19 cellular contexts compared by ENCODE assay signal in the genomic region with DNA sequence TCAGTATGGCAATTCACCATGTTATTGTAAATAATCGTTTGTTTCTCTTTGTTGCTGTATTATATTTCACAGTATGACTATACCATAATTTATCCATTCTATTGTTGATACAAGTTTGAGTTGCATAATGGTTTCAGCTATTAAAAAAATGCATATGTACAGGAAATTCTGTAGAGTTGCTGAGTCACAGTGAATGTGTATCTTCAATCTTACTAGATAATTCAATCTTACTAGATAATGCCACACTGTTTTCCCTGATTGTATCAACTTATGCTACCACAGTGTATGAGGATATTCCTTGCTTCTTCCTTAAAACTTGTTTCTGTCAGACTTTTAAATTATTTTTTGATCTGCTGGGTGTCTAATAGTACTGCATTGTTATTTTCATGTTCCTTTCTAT. TPM values are rescaled to one million over a fixed set of nuclear protein-coding genes. Genes with fewer than 3 reads are reported as not detected.
DNase-seq lines count a peak whose midpoint lies in the region; ATAC-seq and TF ChIP-seq lines count a peak whose summit lies in the region.
"Had no signal": no experiment of that assay in that cellular context is flagged by ENCODE, and none has a peak within 500 bp of the region (broad histone marks: within the 10 kb centered on the region; RNA-seq: fewer than 3 reads in every experiment).

No MANE protein-coding gene starts in this region.

- no peaks in the 10 kb centered on the region for H4K20me1 ChIP-seq in PC-3 (ENCODE audit: low read length)

- intact Hi-C loops in PC-3 (cut with micrococcal nuclease), result loop anchor here (5.0 to 10.0 kb wide), 2 partner anchors 85 to 313 kb away; no protein-coding TSS in a partner anchor

- no peaks in the 10 kb centered on the region for H3F3A ChIP-seq in PC-3 (ENCODE audit: low read length, unreplicated experiment)

- H3K79me2 ChIP-seq in PC-3 (ENCODE audit: low read length), result peaks cover 26% of the 10 kb centered on the region

- no peak overlapping the region for H3K4me3 Mint-ChIP-seq in stimulated activated naive CD8-positive, alpha-beta T cell treated with anti-CD3 and anti-CD28 coated beads, Interleukin-15, Interleukin-2, amounts not matched to agents 100 ng/mL and 50 ng/mL, for 24 hours
- H3K4me3 Mint-ChIP-seq in stimulated activated naive CD8-positive, alpha-beta T cell treated with anti-CD3 and anti-CD28 coated beads, Interleukin-15, amount 100 ng/mL, for 72 hours, result no peak overlapping the region
- no peak overlapping the region for H3K4me3 Mint-ChIP-seq in endothelial cell (ENCODE audit: unreplicated experiment)
- H3K4me3 Mint-ChIP-seq: activated CD8-positive, alpha-beta T cell treated with anti-CD3 and anti-CD28 coated beads for 36 hours had no signal

- H3K36me3 ChIP-seq in PC-3 (ENCODE audit: low read depth, low read length), result no peaks in the 10 kb centered on the region
- H3K36me3 ChIP-seq: pancreas had no signal

- peaks cover 5% of the 10 kb centered on the region for H3K36me3 Mint-ChIP-seq in stimulated activated naive CD8-positive, alpha-beta T cell treated with anti-CD3 and anti-CD28 coated beads, Interleukin-15, Interleukin-2, amounts not matched to agents 100 ng/mL and 50 ng/mL, for 24 hours (ENCODE audit: low read depth)
- no peaks in the 10 kb centered on the region for H3K36me3 Mint-ChIP-seq in endothelial cell (ENCODE audit: low read depth, unreplicated experiment)

- H3K4me2 ChIP-seq in PC-3 (ENCODE audit: low read length), result peak overlapping the region; percentile 72

- peaks cover 19% of the 10 kb centered on the region for H3K4me1 ChIP-seq in PC-3 (ENCODE audit: insufficient read depth, low read length)

- POLR2A ChIA-PET in PC-3 (lab: Charles Lee; ENCODE audit: unreplicated experiment), result no interaction called here

- peak overlapping the region; percentile 46; the same call in 1 of the 2 replicates for H3K9ac ChIP-seq in PC-3 (ENCODE audit: low read length)

- 0 out of 2 replicates have a peak overlapping the region, but pooled peaks have one; percentile 61 for H2AFZ ChIP-seq in PC-3 (ENCODE audit: low read length)

- no peak for ATAC-seq in stimulated activated naive CD8-positive, alpha-beta T cell treated with anti-CD3 and anti-CD28 coated beads, Interleukin-15, amount 100 ng/mL, for 72 hours
- no peak; the same call in 1 of the 2 replicates for ATAC-seq in PC-3
- ATAC-seq: activated CD8-positive, alpha-beta T cell treated with anti-CD3 and anti-CD28 coated beads for 36 hours; mucosa of descending colon; pancreas had no signal

- no peaks in the 10 kb centered on the region for H3K27me3 Mint-ChIP-seq in stimulated activated naive CD8-positive, alpha-beta T cell treated with anti-CD3 and anti-CD28 coated beads, Interleukin-15, Interleukin-2, amounts not matched to agents 100 ng/mL and 50 ng/mL, for 24 hours
- H3K27me3 Mint-ChIP-seq in stimulated activated naive CD8-positive, alpha-beta T cell treated with anti-CD3 and anti-CD28 coated beads, Interleukin-15, amount 100 ng/mL, for 72 hours, result no peaks in the 10 kb centered on the region
- H3K27me3 Mint-ChIP-seq in endothelial cell (ENCODE audit: unreplicated experiment), result peaks cover 3% of the 10 kb centered on the region
- H3K27me3 Mint-ChIP-seq: activated CD8-positive, alpha-beta T cell treated with anti-CD3 and anti-CD28 coated beads for 36 hours had no signal

- no peaks in the 10 kb centered on the region for H3K27me3 ChIP-seq in PC-3 (ENCODE audit: low read length)
- H3K27me3 ChIP-seq: MG63, pancreas had no signal

- H3K27ac Mint-ChIP-seq in stimulated activated naive CD8-positive, alpha-beta T cell treated with anti-CD3 and anti-CD28 coated beads, Interleukin-15, Interleukin-2, amounts not matched to agents 100 ng/mL and 50 ng/mL, for 24 hours, result peak overlapping the region; percentile 4
- H3K27ac Mint-ChIP-seq in stimulated activated naive CD8-positive, alpha-beta T cell treated with anti-CD3 and anti-CD28 coated beads, Interleukin-15, amount 100 ng/mL, for 72 hours, result no peak overlapping the region
- H3K27ac Mint-ChIP-seq in endothelial cell (ENCODE audit: unreplicated experiment), result no peak overlapping the region
- H3K27ac Mint-ChIP-seq: activated CD8-positive, alpha-beta T cell treated with anti-CD3 and anti-CD28 coated beads for 36 hours; brain had no signal

- TF ChIP-seq POLR2A in erythroblast (IDR thresholded peaks at IDR 0.05; ENCODE audit: low read length), result no peak

- no TSS peak for BruUV-seq in PC-3 (replicated peaks; lab: Mats Ljungman, UMichigan)

- H3K4me1 Mint-ChIP-seq in stimulated activated naive CD8-positive, alpha-beta T cell treated with anti-CD3 and anti-CD28 coated beads, Interleukin-15, Interleukin-2, amounts not matched to agents 100 ng/mL and 50 ng/mL, for 24 hours (ENCODE audit: low read depth), result peaks cover 44% of the 10 kb centered on the region
- H3K4me1 Mint-ChIP-seq in stimulated activated naive CD8-positive, alpha-beta T cell treated with anti-CD3 and anti-CD28 coated beads, Interleukin-15, amount 100 ng/mL, for 72 hours, result peaks cover 20% of the 10 kb centered on the region
- peaks cover 14% of the 10 kb centered on the region for H3K4me1 Mint-ChIP-seq in endothelial cell (ENCODE audit: unreplicated experiment)

- no peaks in the 10 kb centered on the region for H3K9me2 ChIP-seq in PC-3 (replicated peaks; ENCODE audit: low read length)

- no peak for TF ChIP-seq CTCF in PC-3 (conservative IDR thresholded peaks at IDR 0.05; ENCODE audit: low read depth, low read length)
- TF ChIP-seq CTCF in endothelial cell (IDR thresholded peaks at IDR 0.05; ENCODE audit: unreplicated experiment), result no peak

- peak overlapping the region; percentile 93 for H3K27ac ChIP-seq in PC-3 (ENCODE audit: low read length)
- H3K27ac ChIP-seq: pancreas had no signal

- CTCF ChIA-PET in PC-3 (lab: Charles Lee), result no interaction called here

- H3K9me3 Mint-ChIP-seq in stimulated activated naive CD8-positive, alpha-beta T cell treated with anti-CD3 and anti-CD28 coated beads, Interleukin-15, Interleukin-2, amounts not matched to agents 100 ng/mL and 50 ng/mL, for 24 hours, result no peaks in the 10 kb centered on the region
- no peaks in the 10 kb centered on the region for H3K9me3 Mint-ChIP-seq in stimulated activated naive CD8-positive, alpha-beta T cell treated with anti-CD3 and anti-CD28 coated beads, Interleukin-15, amount 100 ng/mL, for 72 hours
- H3K9me3 Mint-ChIP-seq in endothelial cell (ENCODE audit: unreplicated experiment), result no peaks in the 10 kb centered on the region
- H3K9me3 Mint-ChIP-seq: activated CD8-positive, alpha-beta T cell treated with anti-CD3 and anti-CD28 coated beads for 36 hours; brain had no signal

- DNase-seq in stimulated activated naive CD8-positive, alpha-beta T cell treated with anti-CD3 and anti-CD28 coated beads, Interleukin-15, amount 100 ng/mL, for 72 hours, result no peak
- DNase-seq in PC-3 (peak; percentile 68), erythroblast (lab: John Stamatoyannopoulos, UW) (peak; percentile 23 to 37), NCI-H2029 treated with DMSO at 0.1 percent for 48 hours (lab: John Stamatoyannopoulos, UW) (no peak), endothelial cell (ENCODE audit: low spot score) (no peak)
- no peak for DNase-seq in stimulated activated CD4-positive, alpha-beta T cell treated with anti-CD3 and anti-CD28 coated beads, Interleukin-2, amount 100 ng/mL, for 48 hours
- no peak for DNase-seq in activated CD4-positive, CD25-positive, alpha-beta regulatory T cell treated with anti-CD3 and anti-CD28 coated beads, Interleukin-2, amount 50 U/mL, for 72 hours
- DNase-seq: activated CD8-positive, alpha-beta T cell treated with anti-CD3 and anti-CD28 coated beads for 36 hours; activated effector memory CD4-positive, alpha-beta T cell treated with Interleukin-2 at 50 U/mL for 16 hours; DMS153; head of caudate nucleus; islet precursor cell; MG63; mucosa of descending colon; NCI-H2081; pancreas had no signal

- no peaks in the 10 kb centered on the region for H3K9me3 ChIP-seq in PC-3 (ENCODE audit: low read length)
- H3K9me3 ChIP-seq: HAP-1, MG63, mucosa of descending colon, pancreas had no signal

- H3K4me3 ChIP-seq in PC-3 (ENCODE audit: low read length), result 0 out of 2 replicates have a peak overlapping the region, but pooled peaks have one; percentile 7
- H3K4me3 ChIP-seq: HAP-1, MG63, mucosa of descending colon, pancreas had no signal

RNA-seq across cellular contexts. Expression of a gene that starts 3.5 kb away (rescaled TPM):
- 28.9 and 43.1 TPM in 2 replicates for total RNA-seq in PC-3 (2014; rRNA removed)
- 21.2 TPM for total RNA-seq in endothelial cell (ENCODE audit: unreplicated experiment)

Comparison
In these comparisons a context has a peak if more than half of its experiments do, and no peak if none do; other contexts are left out.
1. DNase-seq: peak in PC-3 (single experiment) and erythroblast (2 of 2); none in stimulated activated naive CD8-positive, alpha-beta T cell treated with anti-CD3 and anti-CD28 coated beads, Interleukin-15, amount 100 ng/mL, for 72 hours (0 of 2), NCI-H2029 treated with DMSO at 0.1 percent for 48 hours (single experiment), stimulated activated CD4-positive, alpha-beta T cell treated with anti-CD3 and anti-CD28 coated beads, Interleukin-2, amount 100 ng/mL, for 48 hours (0 of 2), endothelial cell (single experiment) and activated CD4-positive, CD25-positive, alpha-beta regulatory T cell treated with anti-CD3 and anti-CD28 coated beads, Interleukin-2, amount 50 U/mL, for 72 hours (single experiment).